Comparison of ENCODE assay signal across 24 cellular contexts in the genomic region with DNA sequence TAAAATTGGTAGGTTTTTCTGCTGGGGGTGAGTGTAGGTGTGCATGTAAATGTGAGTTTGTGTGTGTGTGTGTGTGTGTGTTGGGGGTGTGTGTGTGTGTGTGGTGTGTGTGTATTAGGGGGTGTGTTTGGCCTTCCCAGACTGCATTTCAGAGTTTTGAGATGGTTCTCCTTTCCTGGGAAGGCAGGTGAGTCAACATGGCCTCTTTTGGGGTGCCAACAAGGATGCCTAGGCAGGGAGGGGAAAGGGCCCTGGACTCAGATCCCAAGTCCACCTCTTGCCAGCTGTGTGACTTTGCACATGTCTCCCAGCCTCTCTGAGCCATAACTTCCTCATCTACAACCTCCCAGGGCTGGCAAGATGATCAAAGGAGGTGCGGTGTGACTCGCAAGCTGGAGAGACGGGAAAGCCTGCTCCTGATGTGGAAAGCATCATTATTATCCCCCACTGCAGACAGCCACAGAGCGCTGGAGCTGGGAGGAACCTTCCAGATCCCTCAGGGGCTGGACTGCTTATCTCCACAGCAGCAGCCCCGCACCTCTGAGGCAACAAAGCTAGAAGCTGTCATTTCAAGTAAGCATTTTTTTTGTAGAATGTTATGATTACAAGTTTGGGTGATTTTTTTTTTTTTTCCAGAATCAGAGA.
DNase-seq lines count a peak whose midpoint lies in the region; ATAC-seq and TF ChIP-seq lines count a peak whose summit lies in the region.
"Had no signal": no experiment of that assay in that cellular context is flagged by ENCODE, and none has a peak within 500 bp of the region (broad histone marks: within the 10 kb centered on the region; RNA-seq: fewer than 3 reads in every experiment).

No MANE protein-coding gene starts in this region.

- H3K9ac ChIP-seq in fibroblast of lung (ENCODE audit: insufficient read depth, low read length) = no peak overlapping the region

- peak; percentile 50 for DNase-seq in ELR (ENCODE audit: low read depth)
- peak; percentile 55 for DNase-seq in RPMI7951 (ENCODE audit: low read depth)
- DNase-seq in fibroblast of lung (ENCODE audit: low read depth in 2 of 2) = peak; percentile 41 to 65
- DNase-seq in renal cortical epithelial cell (ENCODE audit: low read depth) = peak; percentile 38
- DNase-seq in left ventricle myocardium superior = no peak
- DNase-seq in central memory CD4-positive, alpha-beta T cell = no peak
- DNase-seq in progenitor cell of endocrine pancreas (ENCODE audit: low spot score, unreplicated experiment) = no peak
- DNase-seq: activated CD4-positive, alpha-beta memory T cell treated with anti-CD3 and anti-CD28 coated beads for 36 hours; activated naive CD4-positive, alpha-beta T cell treated with anti-CD3 and anti-CD28 coated beads for 36 hours; activated T-cell treated with anti-CD3 and anti-CD28 coated beads, Interleukin-2, amount 50 U/mL, for 1 hour; aorta; gastrocnemius medialis; H9; MM.1S; mucosa of descending colon; NCI-H146; NCI-H2171 treated with DMSO at 0.1 percent for 48 hours; NCI-H774; SIG-M5; T-helper 1 cell had no signal

- H3K9me3 ChIP-seq in fibroblast of lung (ENCODE audit: control insufficient read depth, insufficient read depth, low read depth, low read length) = no peaks in the 10 kb centered on the region
- H3K9me3 ChIP-seq: gastrocnemius medialis, mucosa of descending colon, right atrium auricular region had no signal

- H3K27ac Mint-ChIP-seq in progenitor cell of endocrine pancreas = no peak overlapping the region
- H3K27ac Mint-ChIP-seq: activated CD4-positive, alpha-beta memory T cell treated with anti-CD3 and anti-CD28 coated beads for 36 hours; activated naive CD4-positive, alpha-beta T cell treated with anti-CD3 and anti-CD28 coated beads for 36 hours; H9; stimulated activated memory B cell treated with anti-CD40 and anti-IgM and Interleukin-4, amounts not matched to agents 10 μg/mL and 1 μg/mL and 100 μg/mL, for 72 hours had no signal

- H3K4me2 ChIP-seq in fibroblast of lung (ENCODE audit: extremely low read depth, insufficient read depth, low read length) = no peak overlapping the region

- H2AFZ ChIP-seq in fibroblast of lung (ENCODE audit: low read length) = no peak overlapping the region

- no peaks in the 10 kb centered on the region for H3K36me3 ChIP-seq in fibroblast of lung (ENCODE audit: control insufficient read depth, insufficient read depth, low read length)
- H3K36me3 ChIP-seq: gastrocnemius medialis, right atrium auricular region had no signal

- no peak overlapping the region for H3K4me3 Mint-ChIP-seq in progenitor cell of endocrine pancreas (ENCODE audit: low read depth)
- H3K4me3 Mint-ChIP-seq: activated CD4-positive, alpha-beta memory T cell treated with anti-CD3 and anti-CD28 coated beads for 36 hours; activated naive CD4-positive, alpha-beta T cell treated with anti-CD3 and anti-CD28 coated beads for 36 hours; H9; neural crest cell; stimulated activated memory B cell treated with anti-CD40 and anti-IgM and Interleukin-4, amounts not matched to agents 10 μg/mL and 1 μg/mL and 100 μg/mL, for 72 hours had no signal

- H3K27ac ChIP-seq in fibroblast of lung (ENCODE audit: insufficient read depth, low read length) = no peak overlapping the region
- H3K27ac ChIP-seq: gastrocnemius medialis, right atrium auricular region had no signal

- H3K4me1 Mint-ChIP-seq in progenitor cell of endocrine pancreas (ENCODE audit: low read depth) = peaks cover 8% of the 10 kb centered on the region
- H3K4me1 Mint-ChIP-seq: stimulated activated memory B cell treated with anti-CD40 and anti-IgM and Interleukin-4, amounts not matched to agents 10 μg/mL and 1 μg/mL and 100 μg/mL, for 72 hours had no signal

- H3K27me3 Mint-ChIP-seq in progenitor cell of endocrine pancreas = peaks cover 29% of the 10 kb centered on the region
- H3K27me3 Mint-ChIP-seq: activated CD4-positive, alpha-beta memory T cell treated with anti-CD3 and anti-CD28 coated beads for 36 hours had no signal

- no peaks in the 10 kb centered on the region for H3K36me3 Mint-ChIP-seq in progenitor cell of endocrine pancreas (ENCODE audit: insufficient read depth)
- H3K36me3 Mint-ChIP-seq: activated CD4-positive, alpha-beta memory T cell treated with anti-CD3 and anti-CD28 coated beads for 36 hours; stimulated activated memory B cell treated with anti-CD40 and anti-IgM and Interleukin-4, amounts not matched to agents 10 μg/mL and 1 μg/mL and 100 μg/mL, for 72 hours had no signal

- intact Hi-C loops in left ventricle myocardium superior (cut with micrococcal nuclease) = loop anchor here (10.0 kb wide), 1 partner anchor 456 kb away; no protein-coding TSS in a partner anchor

- peaks cover 3% of the 10 kb centered on the region for H3K4me1 ChIP-seq in fibroblast of lung (ENCODE audit: control insufficient read depth, extremely low read depth, insufficient read depth, low read length)
- H3K4me1 ChIP-seq: gastrocnemius medialis had no signal

- ATAC-seq in left ventricle myocardium superior = no peak
- ATAC-seq: gastrocnemius medialis; left lobe of liver; mucosa of descending colon; stimulated activated memory B cell treated with anti-CD40 and anti-IgM and Interleukin-4, amounts not matched to agents 10 μg/mL and 1 μg/mL and 100 μg/mL, for 72 hours had no signal

- no peak for TF ChIP-seq CTCF in fibroblast of lung (conservative IDR thresholded peaks at IDR 0.05 in 1 of 2, IDR thresholded peaks at IDR 0.05 in 1 of 2; ENCODE audit: low read depth in 1 of 2, low read length in 2 of 2)
- no peak for TF ChIP-seq CTCF in progenitor cell of endocrine pancreas (IDR thresholded peaks at IDR 0.05; ENCODE audit: unreplicated experiment)

- H3K27me3 ChIP-seq in fibroblast of lung (ENCODE audit: control insufficient read depth, insufficient read depth, low read length) = no peaks in the 10 kb centered on the region
- H3K27me3 ChIP-seq: gastrocnemius medialis had no signal

- no peak overlapping the region for H3K4me3 ChIP-seq in fibroblast of lung (replicated peaks in 1 of 4; ENCODE audit: control extremely low read depth in 1 of 4, insufficient read depth in 1 of 4, low read depth in 3 of 4, low read length in 4 of 4)
- H3K4me3 ChIP-seq: gastrocnemius medialis, mucosa of descending colon, right atrium auricular region had no signal

- no peaks in the 10 kb centered on the region for H3K79me2 ChIP-seq in fibroblast of lung (ENCODE audit: control insufficient read depth, insufficient read depth, low read length)

- H4K20me1 ChIP-seq in fibroblast of lung (ENCODE audit: control insufficient read depth, extremely low read depth, insufficient read depth, low read length) = no peaks in the 10 kb centered on the region

- H3K9me3 Mint-ChIP-seq in progenitor cell of endocrine pancreas (ENCODE audit: low read depth) = no peaks in the 10 kb centered on the region
- H3K9me3 Mint-ChIP-seq: activated CD4-positive, alpha-beta memory T cell treated with anti-CD3 and anti-CD28 coated beads for 36 hours; activated naive CD4-positive, alpha-beta T cell treated with anti-CD3 and anti-CD28 coated beads for 36 hours; H9; neural crest cell; stimulated activated memory B cell treated with anti-CD40 and anti-IgM and Interleukin-4, amounts not matched to agents 10 μg/mL and 1 μg/mL and 100 μg/mL, for 72 hours had no signal

Comparison
In these comparisons a context has a peak if more than half of its experiments do, and no peak if none do; other contexts are left out.
1. DNase-seq: peak in ELR (single experiment), RPMI7951 (single experiment), fibroblast of lung (2 of 2) and renal cortical epithelial cell (single experiment); none in left ventricle myocardium superior (single experiment), central memory CD4-positive, alpha-beta T cell (single experiment) and progenitor cell of endocrine pancreas (single experiment).